9 cellular contexts compared by ENCODE assay signal in genomic region chr1:71434240-71434639, GRCh38.
"Had no signal": no experiment of that assay in that cellular context is flagged by ENCODE, and none has a peak within 500 bp of the region (broad histone marks: within the 10 kb centered on the region; RNA-seq: fewer than 3 reads in every experiment).

No MANE protein-coding gene starts in this region.

- DNase-seq: GM23248, GOT3, H7, H9, HCEC 1CT, HFFc6 had no signal

- H2AFZ ChIP-seq: GM23248, GM23338 had no signal

- H3K9ac ChIP-seq: GM23248 had no signal

- ATAC-seq: GM23338, HCT116 had no signal

- H3K27ac ChIP-seq: GM23248 had no signal

- H3K4me2 ChIP-seq: GM23338 had no signal

- H3K9me3 ChIP-seq: HAP-1 had no signal

- H3K36me3 ChIP-seq: HAP-1 had no signal

- H3K4me3 ChIP-seq: GM23248, GM23338, HAP-1 had no signal
